ENCODE assay signal across 15 cellular contexts in genomic region chr4:95156452-95156765, GRCh38.
DNase-seq lines count a peak whose midpoint lies in the region; ATAC-seq and TF ChIP-seq lines count a peak whose summit lies in the region.
"Had no signal": no experiment of that assay in that cellular context is flagged by ENCODE, and none has a peak within 500 bp of the region (broad histone marks: within the 10 kb centered on the region; RNA-seq: fewer than 3 reads in every experiment).

No MANE protein-coding gene starts in this region.

- peaks cover 4% of the 10 kb centered on the region for H3K4me1 Mint-ChIP-seq in CD14-positive monocyte
- H3K4me1 Mint-ChIP-seq in natural killer cell treated with Interleukin-12 subunit alpha and Interleukin-12 subunit beta and Interleukin-15 and Interleukin-18, amount 100 ng/mL, for 72 hours (ENCODE audit: low read depth in 2 of 2) = peaks cover 25 to 32% of the 10 kb centered on the region in 2 donors

- H3K36me3 Mint-ChIP-seq in CD14-positive monocyte = no peaks in the 10 kb centered on the region
- H3K36me3 Mint-ChIP-seq in natural killer cell treated with Interleukin-12 subunit alpha and Interleukin-12 subunit beta and Interleukin-15 and Interleukin-18, amount 100 ng/mL, for 72 hours = no peaks in the 10 kb centered on the region
- H3K36me3 Mint-ChIP-seq: activated naive CD4-positive, alpha-beta T cell treated with anti-CD3 and anti-CD28 coated beads, Interleukin-2, amount 50 U/mL, for 72 hours; IgD-negative memory B cell had no signal

- no peak overlapping the region for H3K27ac Mint-ChIP-seq in CD14-positive monocyte
- H3K27ac Mint-ChIP-seq in natural killer cell treated with Interleukin-12 subunit alpha and Interleukin-12 subunit beta and Interleukin-15 and Interleukin-18, amount 100 ng/mL, for 72 hours = no peak overlapping the region
- H3K27ac Mint-ChIP-seq: activated naive CD4-positive, alpha-beta T cell treated with anti-CD3 and anti-CD28 coated beads, Interleukin-2, amount 50 U/mL, for 72 hours; IgD-negative memory B cell had no signal

- H3K4me3 ChIP-seq in adipocyte (ENCODE audit: low read length) = peak overlapping the region; percentile 21
- H3K4me3 ChIP-seq: upper lobe of right lung had no signal

- peak; percentile 8 for ATAC-seq in GM21528 (IDR thresholded peaks at IDR 0.05; ENCODE audit: low FRiP score, unreplicated experiment)
- ATAC-seq in natural killer cell treated with Interleukin-12 subunit alpha and Interleukin-12 subunit beta and Interleukin-15 and Interleukin-18, amount 100 ng/mL, for 72 hours = no peak
- no peak for ATAC-seq in HG02642 (IDR thresholded peaks at IDR 0.05; ENCODE audit: poor library complexity, unreplicated experiment)
- ATAC-seq: left cardiac atrium had no signal

- no peaks in the 10 kb centered on the region for H3K36me3 ChIP-seq in adipocyte (ENCODE audit: control insufficient read depth, insufficient read depth, low read length, severe bottlenecking)
- H3K36me3 ChIP-seq: upper lobe of right lung had no signal

- H3K27me3 ChIP-seq in adipocyte (replicated peaks; ENCODE audit: control insufficient read depth, insufficient read depth, low read length) = no peaks in the 10 kb centered on the region
- H3K27me3 ChIP-seq: upper lobe of right lung had no signal

- H3K9me3 ChIP-seq in adipocyte (ENCODE audit: control insufficient read depth, low read length) = no peaks in the 10 kb centered on the region
- H3K9me3 ChIP-seq: upper lobe of right lung had no signal

- DNase-seq in CD14-positive monocyte (ENCODE audit: low spot score) = no peak
- DNase-seq in adipocyte (ENCODE audit: low read depth) = no peak
- DNase-seq in natural killer cell treated with Interleukin-12 subunit alpha and Interleukin-12 subunit beta and Interleukin-15 and Interleukin-18, amount 100 ng/mL, for 72 hours (ENCODE audit: low spot score) = no peak
- no peak for DNase-seq in COLO829 (ENCODE audit: low spot score)
- DNase-seq in NAMALWA (ENCODE audit: low spot score) = no peak
- no peak for DNase-seq in NCI-H2196 treated with DMSO at 0.1 percent for 48 hours (lab: John Stamatoyannopoulos, UW; ENCODE audit: unreplicated experiment)
- DNase-seq: DMS79; effector memory CD4-positive, alpha-beta T cell; left cardiac atrium; NCI-H1048; upper lobe of right lung had no signal

- intact Hi-C loops in CD14-positive monocyte (cut with micrococcal nuclease) = loop anchor here in 1 of 2 donors (10.0 kb wide), 1 partner anchor 1198 kb away; no protein-coding TSS in a partner anchor

- H3K9me3 Mint-ChIP-seq in CD14-positive monocyte = no peaks in the 10 kb centered on the region
- H3K9me3 Mint-ChIP-seq in natural killer cell treated with Interleukin-12 subunit alpha and Interleukin-12 subunit beta and Interleukin-15 and Interleukin-18, amount 100 ng/mL, for 72 hours = no peaks in the 10 kb centered on the region
- H3K9me3 Mint-ChIP-seq: activated naive CD4-positive, alpha-beta T cell treated with anti-CD3 and anti-CD28 coated beads, Interleukin-2, amount 50 U/mL, for 72 hours had no signal

- peak; percentile 51 for TF ChIP-seq CTCF in CD14-positive monocyte (IDR thresholded peaks at IDR 0.05)

- H3K9ac ChIP-seq in adipocyte (ENCODE audit: low read length) = peak overlapping the region; percentile 28

- H3K4me1 ChIP-seq in adipocyte (ENCODE audit: control insufficient read depth, insufficient read depth, low read length) = peaks cover 21% of the 10 kb centered on the region
- H3K4me1 ChIP-seq: upper lobe of right lung had no signal

- no peak overlapping the region for H3K4me3 Mint-ChIP-seq in CD14-positive monocyte
- H3K4me3 Mint-ChIP-seq in natural killer cell treated with Interleukin-12 subunit alpha and Interleukin-12 subunit beta and Interleukin-15 and Interleukin-18, amount 100 ng/mL, for 72 hours = peak overlapping the region; percentile 29
- H3K4me3 Mint-ChIP-seq: IgD-negative memory B cell had no signal

- H3K27me3 Mint-ChIP-seq in CD14-positive monocyte (ENCODE audit: low read depth in 3 of 3) = peaks cover 0 to 5% (median 0%) of the 10 kb centered on the region in 3 donors
- peaks cover 6 to 7% of the 10 kb centered on the region in 2 donors for H3K27me3 Mint-ChIP-seq in natural killer cell treated with Interleukin-12 subunit alpha and Interleukin-12 subunit beta and Interleukin-15 and Interleukin-18, amount 100 ng/mL, for 72 hours
